In the genomic region with DNA sequence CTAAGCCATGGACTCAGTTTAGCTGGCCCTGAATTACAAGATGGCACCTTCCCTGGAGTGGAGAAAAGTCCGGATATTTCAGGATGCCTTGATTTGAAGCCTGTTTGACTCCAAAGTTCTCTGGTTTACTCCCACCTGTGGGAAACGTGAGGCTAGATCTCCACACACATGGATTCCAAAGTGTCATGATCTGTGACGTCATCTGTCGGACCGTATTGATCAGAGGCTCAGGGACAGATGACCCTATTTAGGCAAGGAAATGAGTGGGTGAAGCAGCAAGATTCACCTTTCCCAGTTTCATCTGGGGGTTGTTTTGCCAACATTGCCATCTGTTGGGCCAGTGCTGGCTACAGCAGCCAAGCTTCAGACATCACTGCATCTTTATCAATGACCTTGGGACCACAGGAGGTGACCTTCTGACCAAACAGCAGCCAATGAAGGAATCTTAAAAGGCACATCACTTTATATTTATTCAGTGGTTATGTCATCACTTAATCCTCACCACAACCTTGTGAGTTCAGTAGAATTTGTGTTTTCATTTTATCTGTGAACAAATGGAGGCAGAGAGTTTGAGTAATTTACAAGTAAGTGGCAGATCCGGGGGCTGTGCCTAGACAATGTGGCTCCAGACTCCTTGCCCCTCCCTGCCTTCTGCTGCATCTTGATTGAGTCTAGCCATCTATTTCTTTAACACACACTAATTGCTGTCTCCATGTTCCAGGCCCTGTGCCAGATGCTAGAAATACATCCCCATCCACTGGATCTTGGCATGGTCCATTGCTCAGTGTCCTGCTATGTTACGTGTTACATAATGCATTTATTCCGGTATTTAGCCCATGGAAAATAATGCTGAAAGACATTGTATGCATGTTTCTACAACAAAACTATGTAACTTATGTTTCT, we compare ENCODE assay signal across 1 cellular context.
TF ChIP-seq lines count a peak whose summit lies in the region.

No MANE protein-coding gene starts in this region.

TF ChIP-seq in H1, 55 proteins besides CTCF, POLR2A, EP300 and RAD21:
- no peak for TF ChIP-seq HDAC2 (IDR thresholded peaks at IDR 0.05; ENCODE audit: borderline replicate concordance in 1 of 2, low read depth in 2 of 2, low read length in 2 of 2)
- TF ChIP-seq CREB1 (IDR thresholded peaks at IDR 0.05), result no peak
- TF ChIP-seq RFX5 (IDR thresholded peaks at IDR 0.05; ENCODE audit: borderline replicate concordance, low read depth, low read length), result no peak
- TF ChIP-seq CHD1 (IDR thresholded peaks at IDR 0.05; ENCODE audit: low read depth, low read length), result no peak
- no peak for TF ChIP-seq SRF (IDR thresholded peaks at IDR 0.05; ENCODE audit: low read depth, low read length)
- no peak for TF ChIP-seq FOSL1 (IDR thresholded peaks at IDR 0.05; ENCODE audit: insufficient read depth, low read depth, low read length)
- no peak for TF ChIP-seq RNF2 (IDR thresholded peaks at IDR 0.05; ENCODE audit: borderline replicate concordance, low read depth, low read length, missing control alignments, poor library complexity, severe bottlenecking)
- TF ChIP-seq CTBP2 (IDR thresholded peaks at IDR 0.05; ENCODE audit: borderline replicate concordance, insufficient read depth, insufficient read length, low read length), result no peak
- TF ChIP-seq, protein P1, sequence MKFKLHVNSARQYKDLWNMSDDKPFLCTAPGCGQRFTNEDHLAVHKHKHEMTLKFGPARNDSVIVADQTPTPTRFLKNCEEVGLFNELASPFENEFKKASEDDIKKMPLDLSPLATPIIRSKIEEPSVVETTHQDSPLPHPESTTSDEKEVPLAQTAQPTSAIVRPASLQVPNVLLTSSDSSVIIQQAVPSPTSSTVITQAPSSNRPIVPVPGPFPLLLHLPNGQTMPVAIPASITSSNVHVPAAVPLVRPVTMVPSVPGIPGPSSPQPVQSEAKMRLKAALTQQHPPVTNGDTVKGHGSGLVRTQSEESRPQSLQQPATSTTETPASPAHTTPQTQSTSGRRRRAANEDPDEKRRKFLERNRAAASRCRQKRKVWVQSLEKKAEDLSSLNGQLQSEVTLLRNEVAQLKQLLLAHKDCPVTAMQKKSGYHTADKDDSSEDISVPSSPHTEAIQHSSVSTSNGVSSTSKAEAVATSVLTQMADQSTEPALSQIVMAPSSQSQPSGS (IDR thresholded peaks at IDR 0.05; ENCODE audit: low read length), result no peak
- no peak for TF ChIP-seq KDM1A (IDR thresholded peaks at IDR 0.05; ENCODE audit: borderline replicate concordance, low read length)
- no peak for TF ChIP-seq TCF12 (IDR thresholded peaks at IDR 0.05; ENCODE audit: low read depth, low read length)
- TF ChIP-seq, protein P2, sequence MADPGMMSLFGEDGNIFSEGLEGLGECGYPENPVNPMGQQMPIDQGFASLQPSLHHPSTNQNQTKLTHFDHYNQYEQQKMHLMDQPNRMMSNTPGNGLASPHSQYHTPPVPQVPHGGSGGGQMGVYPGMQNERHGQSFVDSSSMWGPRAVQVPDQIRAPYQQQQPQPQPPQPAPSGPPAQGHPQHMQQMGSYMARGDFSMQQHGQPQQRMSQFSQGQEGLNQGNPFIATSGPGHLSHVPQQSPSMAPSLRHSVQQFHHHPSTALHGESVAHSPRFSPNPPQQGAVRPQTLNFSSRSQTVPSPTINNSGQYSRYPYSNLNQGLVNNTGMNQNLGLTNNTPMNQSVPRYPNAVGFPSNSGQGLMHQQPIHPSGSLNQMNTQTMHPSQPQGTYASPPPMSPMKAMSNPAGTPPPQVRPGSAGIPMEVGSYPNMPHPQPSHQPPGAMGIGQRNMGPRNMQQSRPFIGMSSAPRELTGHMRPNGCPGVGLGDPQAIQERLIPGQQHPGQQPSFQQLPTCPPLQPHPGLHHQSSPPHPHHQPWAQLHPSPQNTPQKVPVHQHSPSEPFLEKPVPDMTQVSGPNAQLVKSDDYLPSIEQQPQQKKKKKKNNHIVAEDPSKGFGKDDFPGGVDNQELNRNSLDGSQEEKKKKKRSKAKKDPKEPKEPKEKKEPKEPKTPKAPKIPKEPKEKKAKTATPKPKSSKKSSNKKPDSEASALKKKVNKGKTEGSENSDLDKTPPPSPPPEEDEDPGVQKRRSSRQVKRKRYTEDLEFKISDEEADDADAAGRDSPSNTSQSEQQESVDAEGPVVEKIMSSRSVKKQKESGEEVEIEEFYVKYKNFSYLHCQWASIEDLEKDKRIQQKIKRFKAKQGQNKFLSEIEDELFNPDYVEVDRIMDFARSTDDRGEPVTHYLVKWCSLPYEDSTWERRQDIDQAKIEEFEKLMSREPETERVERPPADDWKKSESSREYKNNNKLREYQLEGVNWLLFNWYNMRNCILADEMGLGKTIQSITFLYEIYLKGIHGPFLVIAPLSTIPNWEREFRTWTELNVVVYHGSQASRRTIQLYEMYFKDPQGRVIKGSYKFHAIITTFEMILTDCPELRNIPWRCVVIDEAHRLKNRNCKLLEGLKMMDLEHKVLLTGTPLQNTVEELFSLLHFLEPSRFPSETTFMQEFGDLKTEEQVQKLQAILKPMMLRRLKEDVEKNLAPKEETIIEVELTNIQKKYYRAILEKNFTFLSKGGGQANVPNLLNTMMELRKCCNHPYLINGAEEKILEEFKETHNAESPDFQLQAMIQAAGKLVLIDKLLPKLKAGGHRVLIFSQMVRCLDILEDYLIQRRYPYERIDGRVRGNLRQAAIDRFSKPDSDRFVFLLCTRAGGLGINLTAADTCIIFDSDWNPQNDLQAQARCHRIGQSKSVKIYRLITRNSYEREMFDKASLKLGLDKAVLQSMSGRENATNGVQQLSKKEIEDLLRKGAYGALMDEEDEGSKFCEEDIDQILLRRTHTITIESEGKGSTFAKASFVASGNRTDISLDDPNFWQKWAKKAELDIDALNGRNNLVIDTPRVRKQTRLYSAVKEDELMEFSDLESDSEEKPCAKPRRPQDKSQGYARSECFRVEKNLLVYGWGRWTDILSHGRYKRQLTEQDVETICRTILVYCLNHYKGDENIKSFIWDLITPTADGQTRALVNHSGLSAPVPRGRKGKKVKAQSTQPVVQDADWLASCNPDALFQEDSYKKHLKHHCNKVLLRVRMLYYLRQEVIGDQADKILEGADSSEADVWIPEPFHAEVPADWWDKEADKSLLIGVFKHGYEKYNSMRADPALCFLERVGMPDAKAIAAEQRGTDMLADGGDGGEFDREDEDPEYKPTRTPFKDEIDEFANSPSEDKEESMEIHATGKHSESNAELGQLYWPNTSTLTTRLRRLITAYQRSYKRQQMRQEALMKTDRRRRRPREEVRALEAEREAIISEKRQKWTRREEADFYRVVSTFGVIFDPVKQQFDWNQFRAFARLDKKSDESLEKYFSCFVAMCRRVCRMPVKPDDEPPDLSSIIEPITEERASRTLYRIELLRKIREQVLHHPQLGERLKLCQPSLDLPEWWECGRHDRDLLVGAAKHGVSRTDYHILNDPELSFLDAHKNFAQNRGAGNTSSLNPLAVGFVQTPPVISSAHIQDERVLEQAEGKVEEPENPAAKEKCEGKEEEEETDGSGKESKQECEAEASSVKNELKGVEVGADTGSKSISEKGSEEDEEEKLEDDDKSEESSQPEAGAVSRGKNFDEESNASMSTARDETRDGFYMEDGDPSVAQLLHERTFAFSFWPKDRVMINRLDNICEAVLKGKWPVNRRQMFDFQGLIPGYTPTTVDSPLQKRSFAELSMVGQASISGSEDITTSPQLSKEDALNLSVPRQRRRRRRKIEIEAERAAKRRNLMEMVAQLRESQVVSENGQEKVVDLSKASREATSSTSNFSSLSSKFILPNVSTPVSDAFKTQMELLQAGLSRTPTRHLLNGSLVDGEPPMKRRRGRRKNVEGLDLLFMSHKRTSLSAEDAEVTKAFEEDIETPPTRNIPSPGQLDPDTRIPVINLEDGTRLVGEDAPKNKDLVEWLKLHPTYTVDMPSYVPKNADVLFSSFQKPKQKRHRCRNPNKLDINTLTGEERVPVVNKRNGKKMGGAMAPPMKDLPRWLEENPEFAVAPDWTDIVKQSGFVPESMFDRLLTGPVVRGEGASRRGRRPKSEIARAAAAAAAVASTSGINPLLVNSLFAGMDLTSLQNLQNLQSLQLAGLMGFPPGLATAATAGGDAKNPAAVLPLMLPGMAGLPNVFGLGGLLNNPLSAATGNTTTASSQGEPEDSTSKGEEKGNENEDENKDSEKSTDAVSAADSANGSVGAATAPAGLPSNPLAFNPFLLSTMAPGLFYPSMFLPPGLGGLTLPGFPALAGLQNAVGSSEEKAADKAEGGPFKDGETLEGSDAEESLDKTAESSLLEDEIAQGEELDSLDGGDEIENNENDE (IDR thresholded peaks at IDR 0.05; ENCODE audit: insufficient replicate concordance, low read length), result no peak
- TF ChIP-seq GABPA (IDR thresholded peaks at IDR 0.05; ENCODE audit: borderline replicate concordance, insufficient read depth, low read length), result no peak
- no peak for TF ChIP-seq EGR1 (IDR thresholded peaks at IDR 0.05; ENCODE audit: borderline replicate concordance, low read depth, low read length)
- TF ChIP-seq TAF7 (optimal IDR thresholded peaks at IDR 0.05; ENCODE audit: borderline replicate concordance, low read depth, low read length), result no peak
